ENCODE assay signal across 6 cellular contexts in the genomic region with DNA sequence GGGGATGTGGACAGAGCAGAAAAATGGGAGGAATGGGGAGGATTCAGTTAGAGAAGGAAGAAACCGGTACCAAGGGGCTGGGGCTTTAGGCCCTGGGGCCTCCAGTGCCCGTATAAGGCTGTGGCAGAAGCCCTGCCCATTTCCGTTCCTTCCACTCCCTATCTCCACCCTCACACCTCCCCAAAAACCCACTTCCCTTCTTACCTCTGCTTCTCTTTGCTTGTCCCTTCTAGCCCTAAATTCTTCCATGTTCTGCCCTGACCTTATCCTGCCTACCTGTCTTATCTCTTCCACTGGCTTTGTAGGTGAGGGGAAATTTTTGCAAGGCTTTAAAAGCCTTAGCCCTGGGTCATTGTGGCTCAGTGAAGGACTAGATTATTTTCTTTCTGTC. TPM values are rescaled to one million over a fixed set of nuclear protein-coding genes. Genes with fewer than 3 reads are reported as not detected.
DNase-seq lines count a peak whose midpoint lies in the region; ATAC-seq and TF ChIP-seq lines count a peak whose summit lies in the region.

No MANE protein-coding gene starts in this region.

- H3K27me3 ChIP-seq in cardiac muscle cell (no peaks in the 10 kb centered on the region), tibial nerve (no peaks in the 10 kb centered on the region)

- TF ChIP-seq CTCF in cardiac muscle cell (IDR thresholded peaks at IDR 0.05; ENCODE audit: low read depth, low read length) (no peak), coronary artery (IDR thresholded peaks at IDR 0.05) (no peak), tibial nerve (IDR thresholded peaks at IDR 0.05) (no peak)

- H3K9me3 ChIP-seq in cardiac muscle cell (ENCODE audit: low read depth) (no peaks in the 10 kb centered on the region), tibial nerve (no peaks in the 10 kb centered on the region)

- no peak overlapping the region for H3K4me3 ChIP-seq in cardiac muscle cell
- peak overlapping the region; percentile 99 for H3K4me3 ChIP-seq in coronary artery
- H3K4me3 ChIP-seq in tibial nerve = no peak overlapping the region

- intact Hi-C loops in left cardiac atrium (cut with DNase I) = no loop called here

- no peak for TF ChIP-seq POLR2A in tibial nerve (IDR thresholded peaks at IDR 0.05)

- H3K27ac ChIP-seq in cardiac muscle cell (peak overlapping the region; percentile 94), coronary artery (peak overlapping the region; percentile 90 to 99), tibial nerve (peak overlapping the region in 3 of 4 donors; percentile 32 to 96 (median 89))

- H3K4me1 ChIP-seq in cardiac muscle cell (ENCODE audit: low read depth) = peaks cover 15% of the 10 kb centered on the region
- peaks cover 0 to 67% (median 38%) of the 10 kb centered on the region in 4 donors for H3K4me1 ChIP-seq in tibial nerve

- H3K36me3 ChIP-seq in cardiac muscle cell = peaks cover 32% of the 10 kb centered on the region
- peaks cover 0 to 51% (median 0%) of the 10 kb centered on the region in 3 donors for H3K36me3 ChIP-seq in tibial nerve

- TF ChIP-seq EP300 in tibial nerve (IDR thresholded peaks at IDR 0.05) = no peak

- WGBS in tibial nerve, 2 donors = 44 to 46% methylated on average over 3 of the region's 3 CpGs

- DNase-seq in cardiac muscle cell (ENCODE audit: low read depth in 1 of 2, low spot score in 1 of 2) = no peak
- DNase-seq in left cardiac atrium = no peak
- DNase-seq in coronary artery (ENCODE audit: low spot score) = no peak
- no peak for DNase-seq in tibial nerve (ENCODE audit: low spot score in 2 of 2)
- DNase-seq in A172 (ENCODE audit: low spot score) = no peak

- ATAC-seq in left cardiac atrium (no peak), GM21529 (IDR thresholded peaks at IDR 0.05; ENCODE audit: unreplicated experiment) (no peak)

RNA-seq across cellular contexts. Expression of a gene that starts 4.1 kb away (rescaled TPM):
- total RNA-seq in cardiac muscle cell = 67.4 and 73.4 TPM in 2 replicates
- polyA plus RNA-seq in cardiac muscle cell = 71.4 and 77.1 TPM in 2 replicates
- total RNA-seq in left cardiac atrium = 10 to 100 TPM; 76.2 to 95.6 TPM
- total RNA-seq in tibial nerve = 10 to 100 TPM; 45.0 to 55.0 (median 51.4) TPM
- 48.2 and 49.2 TPM in 2 replicates for total RNA-seq in A172 (2014; rRNA removed; shearing (Covaris generic))

RNA-seq across cellular contexts. Expression of a gene that starts 4.2 kb away (rescaled TPM):
- total RNA-seq in cardiac muscle cell (1,337 and 2,688 TPM in 2 replicates), left cardiac atrium (100 to 1,000 TPM; 254 to 303 TPM), tibial nerve (1,000 to 10,000 TPM in 1 of 4 donors, 100 to 1,000 TPM in 3; 422 to 1,004 (median 483) TPM)
- polyA plus RNA-seq in cardiac muscle cell = 1,185 and 1,476 TPM in 2 replicates
- 1,113 and 1,180 TPM in 2 replicates for total RNA-seq in A172 (2014; rRNA removed; shearing (Covaris generic))

RNA-seq across cellular contexts. Expression of a gene that starts 4.3 kb away (rescaled TPM):
- total RNA-seq in cardiac muscle cell = 118 and 127 TPM in 2 replicates
- 223 and 229 TPM in 2 replicates for polyA plus RNA-seq in cardiac muscle cell
- total RNA-seq in left cardiac atrium = 100 to 1,000 TPM; 166 to 175 TPM
- 10 to 100 TPM; 30.3 to 42.8 (median 32.3) TPM for total RNA-seq in tibial nerve
- total RNA-seq in A172 (2014; rRNA removed; shearing (Covaris generic)) = 80.8 and 82.6 TPM in 2 replicates

RNA-seq across cellular contexts. Expression of a gene that starts 6.8 kb away (rescaled TPM):
- total RNA-seq in cardiac muscle cell (595 and 1,068 TPM in 2 replicates), left cardiac atrium (100 to 1,000 TPM; 149 to 228 TPM), tibial nerve (10 to 100 TPM in 2 of 4 donors, 1 to 10 TPM in 2; 7.5 to 15.3 (median 10.2) TPM)
- 955 and 1,853 TPM in 2 replicates for polyA plus RNA-seq in cardiac muscle cell
- 4.0 and 12.3 TPM in 2 replicates for total RNA-seq in A172 (2014; rRNA removed; shearing (Covaris generic))

RNA-seq across cellular contexts. Expression of a gene that starts 12.1 kb away (rescaled TPM):
- total RNA-seq in cardiac muscle cell (not detected in 2 replicates), left cardiac atrium (under 1 TPM; 0.13 to 0.15 TPM), tibial nerve (not detected)
- 0.61 and 0.81 TPM in 2 replicates for polyA plus RNA-seq in cardiac muscle cell
- total RNA-seq in A172 (2014; rRNA removed; shearing (Covaris generic)) = 0.17 TPM in 1 of 2 replicates, not detected in the other
